ENCODE assay signal across 10 cellular contexts in the genomic region with DNA sequence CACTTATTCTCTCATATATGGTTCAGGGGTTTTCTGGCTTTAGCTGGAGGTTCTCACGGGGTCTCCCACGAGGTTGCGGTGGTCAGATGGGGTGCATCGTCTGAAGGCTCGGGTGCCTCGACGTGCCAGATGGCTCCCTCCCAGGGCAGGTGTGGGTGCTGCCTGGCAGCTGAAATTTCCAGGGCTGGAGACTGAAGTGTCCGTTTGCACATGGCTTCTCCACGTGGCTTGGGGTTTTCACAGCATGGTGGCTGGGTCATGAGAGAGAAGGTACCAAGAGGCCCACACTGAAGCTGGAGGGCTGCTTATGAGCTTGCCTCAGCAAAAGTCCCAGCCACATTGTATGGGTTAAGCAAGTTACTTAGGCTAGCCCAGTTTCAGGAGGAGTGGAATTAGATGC.
DNase-seq lines count a peak whose midpoint lies in the region; ATAC-seq and TF ChIP-seq lines count a peak whose summit lies in the region.
"Had no signal": no experiment of that assay in that cellular context is flagged by ENCODE, and none has a peak within 500 bp of the region (broad histone marks: within the 10 kb centered on the region; RNA-seq: fewer than 3 reads in every experiment).

No MANE protein-coding gene starts in this region.

- H3K4me3 Mint-ChIP-seq in T-helper 2 cell treated with Interferon-gamma antibody and Interleukin-4, amounts not matched to agents 5 μg/mL and 100 μg/mL, for 36 hours: peak overlapping the region; percentile 59
- peak overlapping the region; percentile 77 for H3K4me3 Mint-ChIP-seq in WTC11

- peak overlapping the region; percentile 66 for H3K4me3 ChIP-seq in iPS-18a (ENCODE audit: low read length)
- peak overlapping the region; percentile 59 for H3K4me3 ChIP-seq in skeletal muscle cell (ENCODE audit: low read depth, low read length)

- peaks cover 2% of the 10 kb centered on the region for H3K4me1 Mint-ChIP-seq in T-helper 2 cell treated with Interferon-gamma antibody and Interleukin-4, amounts not matched to agents 5 μg/mL and 100 μg/mL, for 36 hours (ENCODE audit: low read depth)
- H3K4me1 Mint-ChIP-seq in WTC11: peaks cover 7% of the 10 kb centered on the region

- CTCF ChIA-PET in WTC11 (lab: Charles Lee): interaction anchor here (1.1 to 1.2 kb wide), 2 partner anchors 15 to 32 kb away, joined by 4 read pairs; no protein-coding TSS in a partner anchor

- no peak overlapping the region for H3K9ac ChIP-seq in iPS-18a (ENCODE audit: low read length)

- no peaks in the 10 kb centered on the region for H3K4me1 ChIP-seq in iPS-18a (ENCODE audit: control insufficient read depth, low read depth, low read length)

- ATAC-seq in WTC11 (no peak), HG03354 (IDR thresholded peaks at IDR 0.05; ENCODE audit: poor library complexity, severe bottlenecking, unreplicated experiment) (no peak), HG03442 (IDR thresholded peaks at IDR 0.05; ENCODE audit: unreplicated experiment) (no peak), HG03108 (IDR thresholded peaks at IDR 0.05; ENCODE audit: unreplicated experiment) (no peak)

- H3K36me3 Mint-ChIP-seq in T-helper 2 cell treated with Interferon-gamma antibody and Interleukin-4, amounts not matched to agents 5 μg/mL and 100 μg/mL, for 36 hours (ENCODE audit: low read depth): no peaks in the 10 kb centered on the region
- no peaks in the 10 kb centered on the region for H3K36me3 Mint-ChIP-seq in WTC11
- H3K36me3 Mint-ChIP-seq: activated CD8-positive, alpha-beta memory T cell treated with anti-CD3 and anti-CD28 coated beads, Interleukin-2, amount 10 ng/mL, durations not matched to agents 7 days and 5 days; T-cell had no signal

- H3K27ac ChIP-seq in iPS-18a (ENCODE audit: low read length): no peak overlapping the region

- no peak for TF ChIP-seq CTCF in WTC11 (IDR thresholded peaks at IDR 0.05)

- no peaks in the 10 kb centered on the region for H3K9me3 ChIP-seq in iPS-18a (ENCODE audit: control insufficient read depth, low read depth, low read length)

- POLR2A ChIA-PET in WTC11 (lab: Charles Lee): no interaction called here

- H3K27me3 Mint-ChIP-seq in T-helper 2 cell treated with Interferon-gamma antibody and Interleukin-4, amounts not matched to agents 5 μg/mL and 100 μg/mL, for 36 hours (ENCODE audit: low read depth): peaks cover 40% of the 10 kb centered on the region
- H3K27me3 Mint-ChIP-seq in WTC11 (ENCODE audit: low read depth): peaks cover 54% of the 10 kb centered on the region

- no peak overlapping the region for H3K27ac Mint-ChIP-seq in T-helper 2 cell treated with Interferon-gamma antibody and Interleukin-4, amounts not matched to agents 5 μg/mL and 100 μg/mL, for 36 hours
- H3K27ac Mint-ChIP-seq in WTC11: no peak overlapping the region
- H3K27ac Mint-ChIP-seq: activated CD8-positive, alpha-beta memory T cell treated with anti-CD3 and anti-CD28 coated beads, Interleukin-2, amount 10 ng/mL, durations not matched to agents 7 days and 5 days; T-cell had no signal

- H3K27me3 ChIP-seq in iPS-18a (ENCODE audit: control insufficient read depth, insufficient read depth, low read length): peaks cover 39% of the 10 kb centered on the region

- no peaks in the 10 kb centered on the region for H3K9me3 Mint-ChIP-seq in T-helper 2 cell treated with Interferon-gamma antibody and Interleukin-4, amounts not matched to agents 5 μg/mL and 100 μg/mL, for 36 hours
- H3K9me3 Mint-ChIP-seq in WTC11: peaks cover 10% of the 10 kb centered on the region; the same call in 1 of the 2 replicates
- H3K9me3 Mint-ChIP-seq: T-cell had no signal

- no peak for DNase-seq in T-helper 2 cell treated with Interferon-gamma antibody and Interleukin-4, amounts not matched to agents 5 μg/mL and 100 μg/mL, for 36 hours (ENCODE audit: low spot score)
- DNase-seq in T-helper 2 cell (no peak), WTC11 (ENCODE audit: low spot score) (no peak), skeletal muscle cell (ENCODE audit: low read depth) (no peak)

- no peaks in the 10 kb centered on the region for H3K36me3 ChIP-seq in iPS-18a (ENCODE audit: control insufficient read depth, low read depth, low read length)

TF ChIP-seq in WTC11, 78 proteins besides CTCF, POLR2A, EP300 and RAD21:
- TF ChIP-seq SMAD4 (CRISPR knock-in tag; IDR thresholded peaks at IDR 0.05) (no peak), ZNF263 (CRISPR knock-in tag; IDR thresholded peaks at IDR 0.05; ENCODE audit: low read depth) (no peak), JAZF1 (CRISPR knock-in tag; IDR thresholded peaks at IDR 0.05) (no peak)
